Comparison of ENCODE assay signal across 15 cellular contexts in genomic region chr21:40616377-40616704, GRCh38.
"Had no signal": no experiment of that assay in that cellular context is flagged by ENCODE, and none has a peak within 500 bp of the region (broad histone marks: within the 10 kb centered on the region; RNA-seq: fewer than 3 reads in every experiment).

No MANE protein-coding gene starts in this region.

- H3K36me3 ChIP-seq: esophagus squamous epithelium, sigmoid colon had no signal

- H3K27ac ChIP-seq: epithelial cell of prostate, esophagus squamous epithelium, sigmoid colon, skin epidermis had no signal

- ATAC-seq: left cardiac atrium, left ventricle myocardium superior had no signal

- H3K4me3 ChIP-seq: esophagus squamous epithelium, sigmoid colon, skin epidermis had no signal

- H3K27me3 ChIP-seq: esophagus squamous epithelium, sigmoid colon had no signal

- DNase-seq: cortex of kidney; effector memory CD4-positive, alpha-beta T cell; esophagus squamous epithelium; foreskin fibroblast; kidney; left cardiac atrium; left ventricle myocardium superior; mesendoderm; naive B cell; posterior cingulate gyrus; sigmoid colon; stimulated activated CD4-positive, alpha-beta T cell treated with anti-CD3 and anti-CD28 coated beads, Interleukin-12 subunit alpha, Interleukin-12 subunit beta, amount 100 ng/mL, for 4 hours; stimulated activated naive CD4-positive, alpha-beta T cell treated with Interleukin-2 at 50 U/mL for 16 hours had no signal

- H3K9me3 ChIP-seq: esophagus squamous epithelium, sigmoid colon had no signal

- H3K4me1 ChIP-seq: esophagus squamous epithelium had no signal
